ENCODE assay signal across 1 cellular context in the genomic region with DNA sequence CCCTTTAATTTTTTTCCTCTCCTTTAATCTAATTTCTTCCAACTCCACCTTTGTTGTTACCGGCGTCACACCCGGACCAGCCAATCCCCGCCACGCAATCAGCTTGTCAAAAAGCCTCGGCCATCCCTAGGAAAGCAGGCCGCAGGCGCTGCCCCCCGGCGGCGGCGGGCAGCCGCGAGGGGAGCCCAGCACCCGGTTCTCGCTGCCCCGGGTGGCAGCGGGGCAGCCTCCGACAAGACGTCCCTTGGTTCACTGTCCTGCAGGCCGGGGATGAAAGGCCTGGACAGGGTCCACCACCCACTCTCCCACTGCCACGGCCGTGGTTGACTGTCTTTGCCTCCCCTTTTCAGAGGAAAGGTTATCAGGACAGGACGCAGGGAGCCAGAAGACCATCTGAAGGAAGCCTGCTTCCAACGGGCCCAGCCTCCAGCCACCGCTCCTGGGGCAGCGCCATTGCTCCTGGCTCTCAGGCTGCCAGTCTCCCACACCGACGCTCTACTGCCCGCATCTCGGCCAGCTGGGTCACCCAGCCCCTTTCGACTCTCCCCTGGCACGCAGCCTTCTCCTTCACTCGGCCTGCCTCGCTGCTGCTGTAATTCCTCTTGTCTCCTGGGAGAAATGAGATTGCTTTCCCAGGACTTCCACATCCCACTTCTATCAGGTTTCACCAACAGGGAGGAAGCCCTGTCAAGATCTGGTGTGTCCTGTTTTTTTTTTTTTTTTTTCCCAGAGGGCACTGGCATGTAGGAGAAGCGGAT.
TF ChIP-seq lines count a peak whose summit lies in the region.

No MANE protein-coding gene starts in this region.

TF ChIP-seq in endothelial cell of umbilical vein, 7 proteins besides CTCF, POLR2A, EP300 and RAD21:
- TF ChIP-seq, protein P1, sequence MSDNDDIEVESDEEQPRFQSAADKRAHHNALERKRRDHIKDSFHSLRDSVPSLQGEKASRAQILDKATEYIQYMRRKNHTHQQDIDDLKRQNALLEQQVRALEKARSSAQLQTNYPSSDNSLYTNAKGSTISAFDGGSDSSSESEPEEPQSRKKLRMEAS (IDR thresholded peaks at IDR 0.05; ENCODE audit: insufficient read depth, insufficient read length): no peak
- no peak for TF ChIP-seq POLR2AphosphoS5 (IDR thresholded peaks at IDR 0.05; ENCODE audit: insufficient read depth, low read depth, low read length)
